ENCODE assay signal across 1 cellular context in genomic region chr14:45664668-45665356, GRCh38.
TF ChIP-seq lines count a peak whose summit lies in the region.

No MANE protein-coding gene starts in this region.

TF ChIP-seq in SK-N-SH, 30 proteins besides CTCF, POLR2A, EP300 and RAD21 (continued from another document):
- TF ChIP-seq USF1 (IDR thresholded peaks at IDR 0.05; ENCODE audit: borderline replicate concordance, low read depth) (no peak), MEF2A (IDR thresholded peaks at IDR 0.05; ENCODE audit: borderline replicate concordance, low read depth) (no peak), TAF1 (IDR thresholded peaks at IDR 0.05; ENCODE audit: borderline replicate concordance, low read depth, low read length) (no peak), GATA2 (CRISPR knock-in tag; IDR thresholded peaks at IDR 0.05) (no peak), MAX (IDR thresholded peaks at IDR 0.05; ENCODE audit: low read depth) (no peak)
TF ChIP-seq in SK-N-SH: peak in this region for 0.
